In the genomic region with DNA sequence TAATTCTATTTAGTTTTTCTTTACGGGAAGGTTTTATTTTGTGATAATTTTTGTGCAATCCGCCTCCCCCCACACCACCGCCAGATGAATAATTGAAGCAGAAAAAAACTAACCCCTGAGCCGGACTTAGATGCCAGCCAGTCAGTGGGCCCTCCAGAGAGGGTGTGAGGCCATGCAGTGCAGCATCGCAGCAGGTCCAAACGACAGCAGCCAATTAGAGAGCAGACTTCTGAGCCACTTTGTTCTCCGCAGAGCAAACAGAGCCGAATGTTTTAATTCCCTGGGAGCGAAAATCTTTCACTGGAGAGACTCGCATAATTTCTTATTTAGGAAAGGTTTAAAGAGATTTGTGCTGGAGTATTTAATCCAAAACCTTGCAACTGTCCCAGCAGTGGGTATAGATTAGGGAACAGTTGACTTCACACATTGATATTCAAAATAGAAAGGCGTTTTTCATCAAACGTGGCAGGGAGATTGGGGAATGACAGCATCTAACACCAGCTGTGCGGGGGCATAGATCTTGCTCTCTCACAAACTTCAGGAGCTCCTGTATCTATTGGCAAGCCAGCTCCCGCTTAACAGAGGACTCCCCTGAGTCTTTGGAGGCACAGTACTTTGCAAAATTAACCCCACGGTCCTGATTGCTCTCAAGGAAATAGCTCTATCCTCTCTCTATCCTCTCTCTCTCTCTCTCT, we compare ENCODE assay signal across 2 cellular contexts.
TF ChIP-seq lines count a peak whose summit lies in the region.

No MANE protein-coding gene starts in this region.

TF ChIP-seq in GM23338, 12 proteins besides CTCF, POLR2A, EP300 and RAD21 (continues in another document):
- TF ChIP-seq ZNF114 (CRISPR knock-in tag; IDR thresholded peaks at IDR 0.05) (no peak), NANOG (IDR thresholded peaks at IDR 0.05; ENCODE audit: borderline replicate concordance) (no peak), POLR2AphosphoS5 (IDR thresholded peaks at IDR 0.05; ENCODE audit: low read depth) (no peak), EZH2 (IDR thresholded peaks at IDR 0.05; ENCODE audit: low read depth, unreplicated experiment) (no peak), EZH2phosphoT487 (IDR thresholded peaks at IDR 0.05; ENCODE audit: unreplicated experiment) (no peak), STAT1 (IDR thresholded peaks at IDR 0.05; ENCODE audit: unreplicated experiment) (no peak), JUNB (IDR thresholded peaks at IDR 0.05; ENCODE audit: unreplicated experiment) (no peak), CREB1 (CRISPR knock-in tag; IDR thresholded peaks at IDR 0.05; ENCODE audit: low read depth) (no peak), ZNF331 (CRISPR knock-in tag; IDR thresholded peaks at IDR 0.05; ENCODE audit: low read depth) (no peak)
- TF ChIP-seq, protein P1, sequence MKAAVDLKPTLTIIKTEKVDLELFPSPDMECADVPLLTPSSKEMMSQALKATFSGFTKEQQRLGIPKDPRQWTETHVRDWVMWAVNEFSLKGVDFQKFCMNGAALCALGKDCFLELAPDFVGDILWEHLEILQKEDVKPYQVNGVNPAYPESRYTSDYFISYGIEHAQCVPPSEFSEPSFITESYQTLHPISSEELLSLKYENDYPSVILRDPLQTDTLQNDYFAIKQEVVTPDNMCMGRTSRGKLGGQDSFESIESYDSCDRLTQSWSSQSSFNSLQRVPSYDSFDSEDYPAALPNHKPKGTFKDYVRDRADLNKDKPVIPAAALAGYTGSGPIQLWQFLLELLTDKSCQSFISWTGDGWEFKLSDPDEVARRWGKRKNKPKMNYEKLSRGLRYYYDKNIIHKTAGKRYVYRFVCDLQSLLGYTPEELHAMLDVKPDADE (IDR thresholded peaks at IDR 0.05): no peak
- TF ChIP-seq, protein P2, sequence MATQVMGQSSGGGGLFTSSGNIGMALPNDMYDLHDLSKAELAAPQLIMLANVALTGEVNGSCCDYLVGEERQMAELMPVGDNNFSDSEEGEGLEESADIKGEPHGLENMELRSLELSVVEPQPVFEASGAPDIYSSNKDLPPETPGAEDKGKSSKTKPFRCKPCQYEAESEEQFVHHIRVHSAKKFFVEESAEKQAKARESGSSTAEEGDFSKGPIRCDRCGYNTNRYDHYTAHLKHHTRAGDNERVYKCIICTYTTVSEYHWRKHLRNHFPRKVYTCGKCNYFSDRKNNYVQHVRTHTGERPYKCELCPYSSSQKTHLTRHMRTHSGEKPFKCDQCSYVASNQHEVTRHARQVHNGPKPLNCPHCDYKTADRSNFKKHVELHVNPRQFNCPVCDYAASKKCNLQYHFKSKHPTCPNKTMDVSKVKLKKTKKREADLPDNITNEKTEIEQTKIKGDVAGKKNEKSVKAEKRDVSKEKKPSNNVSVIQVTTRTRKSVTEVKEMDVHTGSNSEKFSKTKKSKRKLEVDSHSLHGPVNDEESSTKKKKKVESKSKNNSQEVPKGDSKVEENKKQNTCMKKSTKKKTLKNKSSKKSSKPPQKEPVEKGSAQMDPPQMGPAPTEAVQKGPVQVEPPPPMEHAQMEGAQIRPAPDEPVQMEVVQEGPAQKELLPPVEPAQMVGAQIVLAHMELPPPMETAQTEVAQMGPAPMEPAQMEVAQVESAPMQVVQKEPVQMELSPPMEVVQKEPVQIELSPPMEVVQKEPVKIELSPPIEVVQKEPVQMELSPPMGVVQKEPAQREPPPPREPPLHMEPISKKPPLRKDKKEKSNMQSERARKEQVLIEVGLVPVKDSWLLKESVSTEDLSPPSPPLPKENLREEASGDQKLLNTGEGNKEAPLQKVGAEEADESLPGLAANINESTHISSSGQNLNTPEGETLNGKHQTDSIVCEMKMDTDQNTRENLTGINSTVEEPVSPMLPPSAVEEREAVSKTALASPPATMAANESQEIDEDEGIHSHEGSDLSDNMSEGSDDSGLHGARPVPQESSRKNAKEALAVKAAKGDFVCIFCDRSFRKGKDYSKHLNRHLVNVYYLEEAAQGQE (IDR thresholded peaks at IDR 0.05; ENCODE audit: unreplicated experiment): no peak

TF ChIP-seq in neural cell, 6 proteins besides CTCF, POLR2A, EP300 and RAD21:
- TF ChIP-seq TAF1 (IDR thresholded peaks at IDR 0.05; ENCODE audit: low read depth): no peak
- no peak for TF ChIP-seq POLR2AphosphoS5 (IDR thresholded peaks at IDR 0.05)
